8 cellular contexts compared by ENCODE assay signal in genomic region chr20:53677447-53678314, GRCh38.
A peak's percentile ranks its signal among the peaks of the same experiment; 100 is the strongest.
DNase-seq lines count a peak whose midpoint lies in the region; ATAC-seq, FAIRE-seq and TF ChIP-seq lines count a peak whose summit lies in the region.

No MANE protein-coding gene starts in this region.

- no peak overlapping the region for H3K4ac ChIP-seq in H9 (ENCODE audit: low read depth, low read length)

- H3K4me3 ChIP-seq in pancreas, result no peak overlapping the region

- intact Hi-C loops in pancreas (cut with DNase I), result no loop called here

- H3K4me1 ChIP-seq in H9 (ENCODE audit: insufficient read depth, low read length), result peaks cover 2% of the 10 kb centered on the region; the same call in 1 of the 2 replicates
- H3K4me1 ChIP-seq in pancreas, result peaks cover 18 to 29% (median 26%) of the 10 kb centered on the region in 3 donors

- H4K8ac ChIP-seq in H9 (replicated peaks; ENCODE audit: insufficient read length, low read depth, low read length), result no peak overlapping the region

- H2BK20ac ChIP-seq in H9 (ENCODE audit: low read depth, low read length, poor library complexity, severe bottlenecking), result no peak overlapping the region

- H3K4me1 Mint-ChIP-seq in H9, result peaks cover 29 to 35% of the 10 kb centered on the region in 2 experiments

- no peak overlapping the region for H3T11ph ChIP-seq in H9 (ENCODE audit: low read length)

- H3K27me3 ChIP-seq in H9 (ENCODE audit: insufficient read depth, low read length) (no peaks in the 10 kb centered on the region), pancreas (no peaks in the 10 kb centered on the region)

- peak; percentile 62 to 78 (median 72) for ATAC-seq in pancreas
- no peak for ATAC-seq in GM19023 (IDR thresholded peaks at IDR 0.05; ENCODE audit: unreplicated experiment)
- no peak for ATAC-seq in HG02870 (IDR thresholded peaks at IDR 0.05; ENCODE audit: unreplicated experiment)

- H3K18ac ChIP-seq in H9 (ENCODE audit: insufficient read length, low read depth, low read length), result no peak overlapping the region

- peak overlapping the region; percentile 93 for H2AFZ ChIP-seq in H9 (ENCODE audit: low read length)

- no peak overlapping the region for H4K91ac ChIP-seq in H9 (ENCODE audit: insufficient read length, low read depth, low read length)

- H2BK12ac ChIP-seq in H9 (ENCODE audit: insufficient read length, low read depth, low read length), result peak overlapping the region; percentile 64

- no peak overlapping the region for H2BK5ac ChIP-seq in H9 (ENCODE audit: insufficient read length, low read length)

- peaks cover 3% of the 10 kb centered on the region for H3K23me2 ChIP-seq in H9 (ENCODE audit: insufficient read length, low read depth, low read length, poor library complexity, severe bottlenecking)

- H3K4me3 Mint-ChIP-seq in H9, result peak overlapping the region; percentile 10 to 16; a peak in 3 of 5 replicates

- DNase-seq in H9, result peak; percentile 42
- peak; percentile 91 for DNase-seq in SKM-1 (lab: John Stamatoyannopoulos, UW; ENCODE audit: unreplicated experiment)
- peak; percentile 65 to 74 for DNase-seq in erythroblast (lab: John Stamatoyannopoulos, UW)
- DNase-seq in pancreas, result peak in 2 of 6 donors; percentile 28 to 54
- no peak for DNase-seq in NCI-H1092 treated with DMSO at 0.1 percent for 48 hours (lab: John Stamatoyannopoulos, UW)
- DNase-seq in D721Med (ENCODE audit: insufficient read length, low spot score), result no peak

- no peaks in the 10 kb centered on the region for H3K27me3 Mint-ChIP-seq in H9 (ENCODE audit: low read depth)

- H3K79me2 ChIP-seq in H9 (ENCODE audit: insufficient read depth, low read length), result no peaks in the 10 kb centered on the region

- H2AK5ac ChIP-seq in H9 (ENCODE audit: insufficient read length, low read length), result no peak overlapping the region

- no peaks in the 10 kb centered on the region for H3K9me3 ChIP-seq in H9 (ENCODE audit: control insufficient read depth, low read depth, low read length)
- no peaks in the 10 kb centered on the region for H3K9me3 ChIP-seq in pancreas

- H3K36me3 ChIP-seq in pancreas, result no peaks in the 10 kb centered on the region

- H3K36me3 Mint-ChIP-seq in H9 (ENCODE audit: insufficient read depth in 1 of 3, low read depth in 3 of 3), result 0 out of 7 replicates have a peak, but pooled peaks cover 0 to 4% (median 0%) of the 10 kb centered on the region in 3 experiments

- H4K20me1 ChIP-seq in H9 (ENCODE audit: control insufficient read depth, insufficient read depth, insufficient read length), result no peaks in the 10 kb centered on the region

- no peaks in the 10 kb centered on the region for H3K79me1 ChIP-seq in H9 (ENCODE audit: insufficient read depth, low read depth, low read length, poor library complexity, severe bottlenecking)

- H3K56ac ChIP-seq in H9 (ENCODE audit: insufficient read length, low read depth, low read length), result no peak overlapping the region

- H3K27ac ChIP-seq in H9 (ENCODE audit: insufficient read length, low read depth, low read length) (no peak overlapping the region), pancreas (peak overlapping the region in 3 of 4 donors; percentile 35 to 79 (median 62))

- H3K27ac Mint-ChIP-seq in H9, result peak overlapping the region; percentile 77 to 89 (median 89)

- H2BK15ac ChIP-seq in H9 (ENCODE audit: low read depth, low read length), result no peak overlapping the region

- peak overlapping the region; percentile 43 for H3K4me2 ChIP-seq in H9 (ENCODE audit: insufficient read depth, insufficient read length, low read length)

- FAIRE-seq in pancreas (lab: Jason Lieb, UNC) (no peak), D721Med (lab: Jason Lieb, UNC) (no peak)

- 0 out of 3 replicates have a peak, but pooled peaks have one; percentile 19 for TF ChIP-seq CTCF in H9 (conservative IDR thresholded peaks at IDR 0.05)
- no peak for TF ChIP-seq CTCF in pancreas (IDR thresholded peaks at IDR 0.05)
- TF ChIP-seq CTCF in D721Med (IDR thresholded peaks at IDR 0.05; ENCODE audit: insufficient read depth, missing control alignments), result no peak

- H3K9ac ChIP-seq in H9 (ENCODE audit: extremely low read depth, insufficient read length, low read length), result no peak overlapping the region

- no CpG with 5 or more reads among the region's 12 CpGs for WGBS in H9 (ENCODE audit: extremely low coverage, insufficient read length, low lambda C conversion rate)
- 17 to 21% methylated on average over 12 of the region's 12 CpGs for WGBS in pancreas, 2 donors

- no peak overlapping the region for H4K5ac ChIP-seq in H9 (ENCODE audit: insufficient read length, low read depth, low read length)

- TF ChIP-seq POLR2A in erythroblast (IDR thresholded peaks at IDR 0.05; ENCODE audit: low read length), result no peak

- no peaks in the 10 kb centered on the region; a peak in 1 of 5 replicates for H3K9me3 Mint-ChIP-seq in H9

- H3K14ac ChIP-seq in H9 (ENCODE audit: insufficient read depth, low read length), result no peak overlapping the region

- H3K23ac ChIP-seq in H9 (ENCODE audit: insufficient read length, low read depth, low read length), result no peak overlapping the region

- no peak overlapping the region for H2BK120ac ChIP-seq in H9 (ENCODE audit: low read depth, low read length, poor library complexity, severe bottlenecking)

Comparison
In these comparisons a context has a peak if more than half of its experiments do, and no peak if none do; other contexts are left out.
1. DNase-seq: peak in H9 (single experiment), SKM-1 (single experiment) and erythroblast (2 of 2); none in NCI-H1092 treated with DMSO at 0.1 percent for 48 hours (single experiment) and D721Med (single experiment).
2. ATAC-seq: peak in pancreas (4 of 4); none in GM19023 (single experiment) and HG02870 (single experiment).